9 cellular contexts compared by ENCODE assay signal in genomic region chr10:93745411-93746065, GRCh38. TPM values are rescaled to one million over a fixed set of nuclear protein-coding genes. Genes with fewer than 3 reads are reported as not detected.
A peak's percentile ranks its signal among the peaks of the same experiment; 100 is the strongest.
DNase-seq lines count a peak whose midpoint lies in the region; ATAC-seq and TF ChIP-seq lines count a peak whose summit lies in the region.
"Had no signal": no experiment of that assay in that cellular context is flagged by ENCODE, and none has a peak within 500 bp of the region (broad histone marks: within the 10 kb centered on the region; RNA-seq: fewer than 3 reads in every experiment).

No MANE protein-coding gene starts in this region.

- H3K27me3 ChIP-seq in BE2C = no peaks in the 10 kb centered on the region
- no peaks in the 10 kb centered on the region for H3K27me3 ChIP-seq in suprapubic skin
- H3K27me3 ChIP-seq in esophagus squamous epithelium = no peaks in the 10 kb centered on the region

- no peaks in the 10 kb centered on the region for H3K4me1 Mint-ChIP-seq in activated T-helper 1 cell treated with anti-CD3 and anti-CD28 coated beads, Interleukin-12 subunit alpha, Interleukin-12 subunit beta, Interleukin-2, Interleukin-4 antibody, amounts not matched to agents 30 ng/mL and 10 ng/mL and 1 ng/mL, durations not matched to agents 14 hours and 24 hours and 36 hours (ENCODE audit: low read depth)

- peak; percentile 71 for ATAC-seq in SK-N-SH treated with all-trans-retinoic acid at 6 μM for 48 hours
- ATAC-seq in HG03342 (IDR thresholded peaks at IDR 0.05; ENCODE audit: unreplicated experiment) = no peak

- TF ChIP-seq EP300 in suprapubic skin (IDR thresholded peaks at IDR 0.05) = no peak

- DNase-seq in BE2C (peak; percentile 13), HEK293T (ENCODE audit: extremely low spot score) (peak; percentile 81), iPS DF 4.7 (ENCODE audit: extremely low read depth, low spot score) (peak; percentile 38), suprapubic skin (ENCODE audit: low spot score in 2 of 2) (no peak), esophagus squamous epithelium (lab: John Stamatoyannopoulos, UW) (no peak)
- no peak for DNase-seq in activated T-helper 1 cell treated with anti-CD3 and anti-CD28 coated beads, Interleukin-12 subunit alpha, Interleukin-12 subunit beta, Interleukin-2, Interleukin-4 antibody, amounts not matched to agents 30 ng/mL and 10 ng/mL and 1 ng/mL, durations not matched to agents 14 hours and 24 hours and 36 hours (ENCODE audit: low spot score)
- DNase-seq: NCI-H345 had no signal

- no peak overlapping the region for H3K4me3 Mint-ChIP-seq in activated T-helper 1 cell treated with anti-CD3 and anti-CD28 coated beads, Interleukin-12 subunit alpha, Interleukin-12 subunit beta, Interleukin-2, Interleukin-4 antibody, amounts not matched to agents 30 ng/mL and 10 ng/mL and 1 ng/mL, durations not matched to agents 14 hours and 24 hours and 36 hours

- TF ChIP-seq CTCF in BE2C (IDR thresholded peaks at IDR 0.05; ENCODE audit: low read depth, low read length) = peak; percentile 55
- no peak for TF ChIP-seq CTCF in suprapubic skin (IDR thresholded peaks at IDR 0.05)
- no peak for TF ChIP-seq CTCF in esophagus squamous epithelium (IDR thresholded peaks at IDR 0.05)

- H3K4me3 ChIP-seq in BE2C (ENCODE audit: low read depth, low read length) = no peak overlapping the region
- no peak overlapping the region for H3K4me3 ChIP-seq in suprapubic skin
- no peak overlapping the region for H3K4me3 ChIP-seq in esophagus squamous epithelium

- H3K9me3 ChIP-seq in BE2C (no peaks in the 10 kb centered on the region), suprapubic skin (no peaks in the 10 kb centered on the region), esophagus squamous epithelium (no peaks in the 10 kb centered on the region)

- no peak overlapping the region for H3K27ac ChIP-seq in suprapubic skin
- H3K27ac ChIP-seq in esophagus squamous epithelium = no peak overlapping the region

- intact Hi-C loops in esophagus squamous epithelium (cut with DNase I) = no loop called here
- intact Hi-C loops in activated T-helper 1 cell treated with anti-CD3 and anti-CD28 coated beads, Interleukin-12 subunit alpha, Interleukin-12 subunit beta, Interleukin-2, Interleukin-4 antibody, amounts not matched to agents 30 ng/mL and 10 ng/mL and 1 ng/mL, durations not matched to agents 14 hours and 24 hours and 36 hours (cut with micrococcal nuclease) = no loop called here

- H3K4me1 ChIP-seq in BE2C (no peaks in the 10 kb centered on the region), suprapubic skin (peaks cover 4% of the 10 kb centered on the region), esophagus squamous epithelium (peaks cover 0 to 18% (median 0%) of the 10 kb centered on the region in 3 donors)

- POLR2A ChIA-PET in HEK293T (lab: Yijun Ruan, JAX) = interaction anchor here (1.6 to 2.0 kb wide), 3 partner anchors 43 to 70 kb away, joined by 3 to 14 read pairs (median 12); partner anchors contain the start of gene FRA10AC1

- H3K27me3 Mint-ChIP-seq in activated T-helper 1 cell treated with anti-CD3 and anti-CD28 coated beads, Interleukin-12 subunit alpha, Interleukin-12 subunit beta, Interleukin-2, Interleukin-4 antibody, amounts not matched to agents 30 ng/mL and 10 ng/mL and 1 ng/mL, durations not matched to agents 14 hours and 24 hours and 36 hours (ENCODE audit: insufficient read depth) = peaks cover 15% of the 10 kb centered on the region

- H3K36me3 Mint-ChIP-seq in activated T-helper 1 cell treated with anti-CD3 and anti-CD28 coated beads, Interleukin-12 subunit alpha, Interleukin-12 subunit beta, Interleukin-2, Interleukin-4 antibody, amounts not matched to agents 30 ng/mL and 10 ng/mL and 1 ng/mL, durations not matched to agents 14 hours and 24 hours and 36 hours (ENCODE audit: low read depth) = no peaks in the 10 kb centered on the region

- H3K36me3 ChIP-seq in BE2C (no peaks in the 10 kb centered on the region), suprapubic skin (no peaks in the 10 kb centered on the region), esophagus squamous epithelium (no peaks in the 10 kb centered on the region)

- no peaks in the 10 kb centered on the region for H3K9me3 Mint-ChIP-seq in activated T-helper 1 cell treated with anti-CD3 and anti-CD28 coated beads, Interleukin-12 subunit alpha, Interleukin-12 subunit beta, Interleukin-2, Interleukin-4 antibody, amounts not matched to agents 30 ng/mL and 10 ng/mL and 1 ng/mL, durations not matched to agents 14 hours and 24 hours and 36 hours

- 58% methylated on average over 9 of the region's 9 CpGs for WGBS in suprapubic skin
- WGBS in esophagus squamous epithelium, 2 donors = 48 to 50% methylated on average over 9 of the region's 9 CpGs

- H3K27ac Mint-ChIP-seq in activated T-helper 1 cell treated with anti-CD3 and anti-CD28 coated beads, Interleukin-12 subunit alpha, Interleukin-12 subunit beta, Interleukin-2, Interleukin-4 antibody, amounts not matched to agents 30 ng/mL and 10 ng/mL and 1 ng/mL, durations not matched to agents 14 hours and 24 hours and 36 hours = no peak overlapping the region

- TF ChIP-seq POLR2A in suprapubic skin (IDR thresholded peaks at IDR 0.05) (no peak), esophagus squamous epithelium (IDR thresholded peaks at IDR 0.05) (no peak)

- CTCF ChIA-PET in HEK293T (lab: Yijun Ruan, JAX) = interaction anchor here (0.5 to 3.6 kb wide), 25 partner anchors 9 to 779 kb away, joined by 3 to 97 read pairs (median 3); partner anchors contain the start of genes FRA10AC1 and LGI1

TF ChIP-seq in HEK293T, 16 proteins besides CTCF, POLR2A, EP300 and RAD21:
- TF ChIP-seq FOXA1 (IDR thresholded peaks at IDR 0.05) = no peak
- no peak for TF ChIP-seq LEF1 (IDR thresholded peaks at IDR 0.05; ENCODE audit: borderline replicate concordance)
- TF ChIP-seq L3MBTL2 (conservative IDR thresholded peaks at IDR 0.05) = no peak
- no peak for TF ChIP-seq BHLHE40 (IDR thresholded peaks at IDR 0.05; ENCODE audit: borderline replicate concordance)
- TF ChIP-seq ELF4 (IDR thresholded peaks at IDR 0.05) = no peak
- TF ChIP-seq CTBP1 (IDR thresholded peaks at IDR 0.05; ENCODE audit: borderline replicate concordance) = no peak
TF ChIP-seq in HEK293T: peak in this region for 0.

TF ChIP-seq in SK-N-SH treated with all-trans-retinoic acid at 6 μM for 48 hours, 23 proteins besides CTCF, POLR2A, EP300 and RAD21:
- no peak for TF ChIP-seq ZNF565 (CRISPR knock-in tag; conservative IDR thresholded peaks at IDR 0.05; ENCODE audit: low read depth)
- TF ChIP-seq ISL1 (CRISPR knock-in tag; IDR thresholded peaks at IDR 0.05) = no peak

RNA-seq across cellular contexts. Expression of gene LGI1, which starts 12.2 kb away (rescaled TPM):
- 0.79 TPM for polyA plus RNA-seq in BE2C (2012; ENCODE audit: insufficient read depth, insufficient read length, low read depth)
- total RNA-seq in suprapubic skin (not detected), esophagus squamous epithelium (1 to 10 TPM in 1 of 4 donors, under 1 TPM in 1, not detected in 2; 0.41 to 2.9 TPM)
- total RNA-seq in activated T-helper 1 cell treated with anti-CD3 and anti-CD28 coated beads, Interleukin-12 subunit alpha, Interleukin-12 subunit beta, Interleukin-2, Interleukin-4 antibody, amounts not matched to agents 30 ng/mL and 10 ng/mL and 1 ng/mL, durations not matched to agents 14 hours and 24 hours and 36 hours = not detected in 2 replicates

RNA-seq across cellular contexts. Expression of gene FRA10AC1, which starts 43.1 kb away (rescaled TPM):
- polyA plus RNA-seq in BE2C (2012; ENCODE audit: insufficient read depth, insufficient read length, low read depth) = 8.9 TPM
- total RNA-seq in suprapubic skin (10 to 100 TPM in 2 of 4 donors, 1 to 10 TPM in 2; 4.7 to 78.0 (median 13.8) TPM), esophagus squamous epithelium (10 to 100 TPM in 1 of 4 donors, 1 to 10 TPM in 3; 5.0 to 12.0 (median 5.9) TPM)
- 25.9 and 28.2 TPM in 2 replicates for total RNA-seq in activated T-helper 1 cell treated with anti-CD3 and anti-CD28 coated beads, Interleukin-12 subunit alpha, Interleukin-12 subunit beta, Interleukin-2, Interleukin-4 antibody, amounts not matched to agents 30 ng/mL and 10 ng/mL and 1 ng/mL, durations not matched to agents 14 hours and 24 hours and 36 hours

Comparison
In these comparisons a context has a peak if more than half of its experiments do, and no peak if none do; other contexts are left out.
1. DNase-seq: peak in BE2C (single experiment), HEK293T (single experiment) and iPS DF 4.7 (single experiment); none in suprapubic skin (0 of 2), esophagus squamous epithelium (single experiment) and activated T-helper 1 cell treated with anti-CD3 and anti-CD28 coated beads, Interleukin-12 subunit alpha, Interleukin-12 subunit beta, Interleukin-2, Interleukin-4 antibody, amounts not matched to agents 30 ng/mL and 10 ng/mL and 1 ng/mL, durations not matched to agents 14 hours and 24 hours and 36 hours (single experiment).